17 cellular contexts compared by ENCODE assay signal in the genomic region with DNA sequence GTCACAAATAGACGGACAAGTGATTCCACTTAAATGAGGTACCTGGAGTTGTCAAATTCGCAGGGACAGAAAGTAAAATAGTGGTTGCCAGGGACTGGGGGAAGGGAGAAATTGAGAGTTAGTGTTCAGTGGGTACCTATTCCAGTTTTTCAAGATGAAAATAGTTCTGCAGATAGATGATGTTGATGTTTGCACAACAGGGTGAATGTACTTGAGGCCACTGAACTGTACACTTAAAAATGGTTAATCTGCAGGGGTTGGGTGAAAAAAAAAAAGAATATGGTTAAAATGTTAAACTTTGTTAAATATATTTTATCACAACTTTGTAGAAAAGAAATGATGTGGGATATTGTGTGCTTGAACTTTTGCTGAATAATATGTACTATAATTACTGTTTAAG.
"Had no signal": no experiment of that assay in that cellular context is flagged by ENCODE, and none has a peak within 500 bp of the region (broad histone marks: within the 10 kb centered on the region; RNA-seq: fewer than 3 reads in every experiment).

No MANE protein-coding gene starts in this region.

- H3K36me3 ChIP-seq: cardiac muscle cell, colonic mucosa, gastroesophageal sphincter, left ventricle myocardium inferior, ovary, stomach, thoracic aorta had no signal

- H3K9me3 ChIP-seq: colonic mucosa, gastroesophageal sphincter, left ventricle myocardium inferior, ovary, stomach, thoracic aorta had no signal

- H3K27ac Mint-ChIP-seq: activated CD4-positive, alpha-beta memory T cell treated with anti-CD3 and anti-CD28 coated beads for 36 hours had no signal

- ATAC-seq: gastroesophageal sphincter had no signal

- H3K27me3 Mint-ChIP-seq: activated CD4-positive, alpha-beta memory T cell treated with anti-CD3 and anti-CD28 coated beads for 36 hours had no signal

- H3K27ac ChIP-seq: cardiac muscle cell, colonic mucosa, epithelial cell of prostate, gastroesophageal sphincter, left ventricle myocardium inferior, ovary, stomach, thoracic aorta had no signal

- DNase-seq: activated CD4-positive, alpha-beta memory T cell treated with anti-CD3 and anti-CD28 coated beads for 36 hours; activated CD4-positive, CD25-positive, alpha-beta regulatory T cell treated with anti-CD3 and anti-CD28 coated beads, Interleukin-2, amount 50 U/mL, for 72 hours; activated CD8-positive, alpha-beta memory T cell treated with anti-CD3 and anti-CD28 coated beads, Interleukin-2, amount 50 U/mL, for 4 hours; colonic mucosa; effector CD8-positive, alpha-beta T cell; kidney; left ventricle myocardium inferior; mesenchymal stem cell; ovary; stimulated activated CD4-positive, alpha-beta T cell treated with anti-CD3 and anti-CD28 coated beads, Interleukin-12 subunit alpha, Interleukin-12 subunit beta, amount 100 ng/mL, for 4 hours; stimulated activated CD4-positive, alpha-beta T cell treated with anti-CD3 and anti-CD28 coated beads, Interleukin-2, amount 100 ng/mL, for 48 hours; stomach had no signal

- H3K27me3 ChIP-seq: cardiac muscle cell, colonic mucosa, gastroesophageal sphincter, ovary, stomach had no signal

- H3K9me3 Mint-ChIP-seq: activated CD4-positive, alpha-beta memory T cell treated with anti-CD3 and anti-CD28 coated beads for 36 hours; T-helper 2 cell treated with Interferon-gamma antibody and Interleukin-4, amounts not matched to agents 5 μg/mL and 100 μg/mL, for 36 hours had no signal

- H3K4me1 ChIP-seq: colonic mucosa had no signal

- H3K4me3 ChIP-seq: cardiac muscle cell, colonic mucosa, gastroesophageal sphincter, left ventricle myocardium inferior, ovary, stomach, thoracic aorta had no signal

- H3K4me3 Mint-ChIP-seq: activated CD4-positive, alpha-beta memory T cell treated with anti-CD3 and anti-CD28 coated beads for 36 hours; T-helper 2 cell treated with Interferon-gamma antibody and Interleukin-4, amounts not matched to agents 5 μg/mL and 100 μg/mL, for 36 hours had no signal
